Comparison of ENCODE assay signal across 13 cellular contexts in genomic region chr4:109496875-109497274, GRCh38.
DNase-seq lines count a peak whose midpoint lies in the region; TF ChIP-seq lines count a peak whose summit lies in the region.
"Had no signal": no experiment of that assay in that cellular context is flagged by ENCODE, and none has a peak within 500 bp of the region (broad histone marks: within the 10 kb centered on the region; RNA-seq: fewer than 3 reads in every experiment).

No MANE protein-coding gene starts in this region.

- intact Hi-C loops in MCF 10A (cut with micrococcal nuclease) = loop anchor here (10.0 kb wide), 1 partner anchor 62 kb away; the partner anchor contains the start of gene SEC24B
- intact Hi-C loops in mammary epithelial cell (cut with micrococcal nuclease) = no loop called here

- H3K36me3 ChIP-seq in mammary epithelial cell (ENCODE audit: insufficient read depth, low read length) (peaks cover 44% of the 10 kb centered on the region), WERI-Rb-1 (peaks cover 55% of the 10 kb centered on the region)
- H3K36me3 ChIP-seq in effector memory CD4-positive, alpha-beta T cell (ENCODE audit: control insufficient read depth, insufficient read depth, low read length) = peaks cover 55% of the 10 kb centered on the region

- H3K9ac ChIP-seq in mammary epithelial cell (ENCODE audit: insufficient read depth, low read length) = no peak overlapping the region
- H3K9ac ChIP-seq: BLaER1 treated with 17β-estradiol and CSF1 and Interleukin-3, amounts not matched to agents 10 nM and 100 nM had no signal

- H3K36me3 Mint-ChIP-seq in MCF 10A (ENCODE audit: insufficient read depth, unreplicated experiment) (peaks cover 69% of the 10 kb centered on the region), progenitor cell of endocrine pancreas (ENCODE audit: insufficient read depth) (peaks cover 30% of the 10 kb centered on the region)

- H3K79me2 ChIP-seq in mammary epithelial cell (ENCODE audit: insufficient read depth, low read length) = peaks cover 42% of the 10 kb centered on the region

- H4K20me1 ChIP-seq in mammary epithelial cell (ENCODE audit: insufficient read depth, low read length) = no peaks in the 10 kb centered on the region

- CTCF ChIA-PET in MCF 10A (lab: Yijun Ruan, JAX) = interaction anchor here (0.9 to 1.0 kb wide), 2 partner anchors 8 to 64 kb away, joined by 3 read pairs; no protein-coding TSS in a partner anchor
- CTCF ChIA-PET in mammary epithelial cell (lab: Charles Lee; ENCODE audit: low non-redundant PET) = no interaction called here

- dilution Hi-C loops in mammary epithelial cell (cut with HindIII; ENCODE audit: low sequenced_read_pairs) = no loop called here

- no peak for TF ChIP-seq CTCF in MCF 10A (IDR thresholded peaks at IDR 0.05; ENCODE audit: unreplicated experiment)
- no peak for TF ChIP-seq CTCF in mammary epithelial cell (conservative IDR thresholded peaks at IDR 0.05 in 1 of 2, IDR thresholded peaks at IDR 0.05 in 1 of 2; ENCODE audit: extremely low read depth in 1 of 2, insufficient read depth in 1 of 2, low read depth in 1 of 2, low read length in 2 of 2)
- no peak for TF ChIP-seq CTCF in fibroblast of pulmonary artery (IDR thresholded peaks at IDR 0.05; ENCODE audit: low read length, missing control alignments)
- no peak for TF ChIP-seq CTCF in progenitor cell of endocrine pancreas (IDR thresholded peaks at IDR 0.05; ENCODE audit: unreplicated experiment)
- no peak for TF ChIP-seq CTCF in WERI-Rb-1 (IDR thresholded peaks at IDR 0.05; ENCODE audit: low read depth, low read length)

- H3K27me3 ChIP-seq in mammary epithelial cell (ENCODE audit: insufficient read depth, low read length) (no peaks in the 10 kb centered on the region), WERI-Rb-1 (ENCODE audit: insufficient read depth, low read depth, severe bottlenecking) (no peaks in the 10 kb centered on the region)
- no peaks in the 10 kb centered on the region for H3K27me3 ChIP-seq in effector memory CD4-positive, alpha-beta T cell (replicated peaks; ENCODE audit: control insufficient read depth, insufficient read depth, low read length, poor library complexity, severe bottlenecking)
- H3K27me3 ChIP-seq: BLaER1 treated with 17β-estradiol and CSF1 and Interleukin-3, amounts not matched to agents 10 nM and 100 nM had no signal

- POLR2A ChIA-PET in MCF 10A (lab: Yijun Ruan, JAX) = no interaction called here

- H3K27me3 Mint-ChIP-seq in MCF 10A (ENCODE audit: insufficient read depth, unreplicated experiment) (no peaks in the 10 kb centered on the region), progenitor cell of endocrine pancreas (no peaks in the 10 kb centered on the region)
- H3K27me3 Mint-ChIP-seq: CD4-positive, alpha-beta memory T cell had no signal

- no peaks in the 10 kb centered on the region for H3K9me3 Mint-ChIP-seq in MCF 10A (ENCODE audit: unreplicated experiment)
- no peaks in the 10 kb centered on the region for H3K9me3 Mint-ChIP-seq in progenitor cell of endocrine pancreas (ENCODE audit: low read depth)
- H3K9me3 Mint-ChIP-seq: CD4-positive, alpha-beta memory T cell had no signal

- no peak overlapping the region for H3K4me3 Mint-ChIP-seq in MCF 10A (ENCODE audit: unreplicated experiment)
- no peak overlapping the region for H3K4me3 Mint-ChIP-seq in progenitor cell of endocrine pancreas (ENCODE audit: low read depth)
- H3K4me3 Mint-ChIP-seq: CD4-positive, alpha-beta memory T cell had no signal

- H3K27ac ChIP-seq in mammary epithelial cell (ENCODE audit: insufficient read depth, low read depth, low read length) (no peak overlapping the region), WERI-Rb-1 (no peak overlapping the region)
- no peak overlapping the region for H3K27ac ChIP-seq in effector memory CD4-positive, alpha-beta T cell (ENCODE audit: insufficient read depth, low read length, poor library complexity, severe bottlenecking)
- H3K27ac ChIP-seq: BLaER1 treated with 17β-estradiol and CSF1 and Interleukin-3, amounts not matched to agents 10 nM and 100 nM had no signal

- no peak overlapping the region for H2AFZ ChIP-seq in mammary epithelial cell (ENCODE audit: low read depth, low read length)

- in situ Hi-C loops in mammary epithelial cell (cut with MboI; ENCODE audit: low sequenced_read_pairs in 2 of 2) = no loop called here

- H3K4me1 Mint-ChIP-seq in MCF 10A (ENCODE audit: insufficient read depth, unreplicated experiment) (no peaks in the 10 kb centered on the region), progenitor cell of endocrine pancreas (ENCODE audit: low read depth) (peaks cover 2% of the 10 kb centered on the region)

- BruUV-seq in MCF 10A (replicated peaks; lab: Mats Ljungman, UMichigan) (TSS peak; percentile 5), mammary epithelial cell (replicated peaks; lab: Mats Ljungman, UMichigan) (no TSS peak)

- H3K4me1 ChIP-seq in mammary epithelial cell (ENCODE audit: insufficient read depth, low read length) = no peaks in the 10 kb centered on the region
- H3K4me1 ChIP-seq in effector memory CD4-positive, alpha-beta T cell (ENCODE audit: control insufficient read depth, insufficient read depth, low read length, poor library complexity, severe bottlenecking) = no peaks in the 10 kb centered on the region
- H3K4me1 ChIP-seq: BLaER1 treated with 17β-estradiol and CSF1 and Interleukin-3, amounts not matched to agents 10 nM and 100 nM had no signal

- H3K9me3 ChIP-seq in mammary epithelial cell (replicated peaks; ENCODE audit: insufficient read depth, low read length) = no peaks in the 10 kb centered on the region
- H3K9me3 ChIP-seq in effector memory CD4-positive, alpha-beta T cell (ENCODE audit: control insufficient read depth, low read length) = no peaks in the 10 kb centered on the region
- no peaks in the 10 kb centered on the region for H3K9me3 ChIP-seq in WERI-Rb-1 (ENCODE audit: severe bottlenecking)
- H3K9me3 ChIP-seq: BLaER1 treated with 17β-estradiol and CSF1 and Interleukin-3, amounts not matched to agents 10 nM and 100 nM; HAP-1 had no signal

- H3K4me2 ChIP-seq in mammary epithelial cell (ENCODE audit: insufficient read depth, low read depth, low read length) = no peak overlapping the region
- H3K4me2 ChIP-seq: BLaER1 treated with 17β-estradiol and CSF1 and Interleukin-3, amounts not matched to agents 10 nM and 100 nM had no signal

- H3K27ac Mint-ChIP-seq in MCF 10A (ENCODE audit: low read depth, unreplicated experiment) = no peak overlapping the region
- peak overlapping the region; percentile 41 for H3K27ac Mint-ChIP-seq in progenitor cell of endocrine pancreas

- no peak overlapping the region for H3K4me3 ChIP-seq in mammary epithelial cell (replicated peaks in 1 of 3; ENCODE audit: insufficient read depth in 1 of 3, low read depth in 2 of 3, low read length in 3 of 3)
- H3K4me3 ChIP-seq in fibroblast of pulmonary artery (replicated peaks; ENCODE audit: low read depth, low read length) = no peak overlapping the region
- H3K4me3 ChIP-seq in effector memory CD4-positive, alpha-beta T cell (ENCODE audit: insufficient read depth, low read depth, low read length, poor library complexity, severe bottlenecking) = no peak overlapping the region
- no peak overlapping the region for H3K4me3 ChIP-seq in WERI-Rb-1 (ENCODE audit: low read depth, low read length)
- H3K4me3 ChIP-seq: BLaER1 treated with 17β-estradiol and CSF1 and Interleukin-3, amounts not matched to agents 10 nM and 100 nM; HAP-1 had no signal

- 100% methylated on average over 2 of the region's 2 CpGs for WGBS in mammary epithelial cell (ENCODE audit: low coverage, missing lambda C conversion rate)

- DNase-seq in MCF 10A (ENCODE audit: unreplicated experiment) = peak; percentile 1
- DNase-seq in mammary epithelial cell = no peak
- DNase-seq in fibroblast of pulmonary artery (ENCODE audit: low read depth) = peak; percentile 7
- no peak for DNase-seq in progenitor cell of endocrine pancreas (ENCODE audit: low spot score, unreplicated experiment)
- no peak for DNase-seq in effector memory CD4-positive, alpha-beta T cell
- DNase-seq in WERI-Rb-1 = no peak
- no peak for DNase-seq in AG08395 (ENCODE audit: low spot score)
- no peak for DNase-seq in HK-2 (ENCODE audit: unreplicated experiment)
- DNase-seq: 8988T; CD4-positive, alpha-beta memory T cell; DMS79 had no signal

Comparison
In these comparisons a context has a peak if more than half of its experiments do, and no peak if none do; other contexts are left out.
1. DNase-seq: peak in MCF 10A (single experiment) and fibroblast of pulmonary artery (single experiment); none in mammary epithelial cell (single experiment), progenitor cell of endocrine pancreas (single experiment), effector memory CD4-positive, alpha-beta T cell (0 of 3), WERI-Rb-1 (single experiment), AG08395 (single experiment) and HK-2 (single experiment).